In the genomic region with DNA sequence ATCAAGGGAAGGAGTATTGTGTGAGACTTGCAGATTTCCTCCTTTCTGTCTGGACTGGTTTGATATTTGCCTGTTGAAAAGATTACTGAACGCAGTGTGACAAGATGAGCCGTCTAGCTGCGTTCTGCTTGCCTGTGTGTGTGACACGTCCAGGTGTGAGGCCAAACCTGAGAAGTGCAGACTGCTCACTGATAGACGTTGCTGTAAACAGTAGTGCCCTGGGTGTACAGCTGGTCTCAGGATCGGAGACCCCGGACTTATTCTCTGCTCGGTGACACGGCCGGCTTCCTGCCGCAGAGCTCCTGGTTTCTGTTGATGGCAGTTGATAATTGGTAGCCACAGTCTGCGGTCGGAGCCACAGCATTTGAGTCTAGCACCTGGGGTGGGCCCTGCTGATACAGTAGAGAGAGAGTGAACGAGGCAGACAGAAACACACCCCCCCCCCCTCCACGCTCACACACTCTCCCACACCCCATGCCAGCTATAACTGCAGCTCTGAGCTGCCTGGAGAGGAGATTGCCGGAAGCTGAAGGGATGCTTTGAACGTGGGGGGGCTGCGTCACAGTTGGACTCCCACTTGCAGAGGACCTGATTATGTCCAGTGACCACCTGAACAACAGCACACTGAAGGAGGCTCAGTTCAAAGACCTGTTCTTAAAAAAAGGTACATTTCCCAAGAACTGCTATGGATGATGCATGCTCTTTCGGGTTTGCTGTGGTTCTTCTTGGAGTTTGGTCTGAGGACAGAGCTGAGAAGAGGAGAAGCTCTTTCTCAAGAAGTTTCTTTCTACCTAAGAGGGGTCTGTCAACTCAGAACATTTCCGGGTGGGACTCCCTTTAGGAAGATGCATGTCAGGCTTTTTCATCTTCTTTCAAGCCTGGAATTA, we compare ENCODE assay signal across 1 cellular context.
TF ChIP-seq lines count a peak whose summit lies in the region.

No MANE protein-coding gene starts in this region.

TF ChIP-seq in IMR-90, 13 proteins besides CTCF, POLR2A, EP300 and RAD21:
- no peak for TF ChIP-seq USF2 (IDR thresholded peaks at IDR 0.05; ENCODE audit: low read depth, low read length)
- TF ChIP-seq MAFK (IDR thresholded peaks at IDR 0.05; ENCODE audit: low read depth, low read length): no peak
- no peak for TF ChIP-seq RCOR1 (IDR thresholded peaks at IDR 0.05; ENCODE audit: insufficient replicate concordance, low read length)
- TF ChIP-seq MXI1 (IDR thresholded peaks at IDR 0.05; ENCODE audit: borderline replicate concordance, low read depth, low read length): no peak
- no peak for TF ChIP-seq NFE2L2 (IDR thresholded peaks at IDR 0.05; ENCODE audit: low read depth, low read length)
- no peak for TF ChIP-seq MAZ (IDR thresholded peaks at IDR 0.05; ENCODE audit: borderline replicate concordance, low read depth, low read length)
- no peak for TF ChIP-seq FOS (IDR thresholded peaks at IDR 0.05; ENCODE audit: low read depth, low read length)
- no peak for TF ChIP-seq CHD1 (IDR thresholded peaks at IDR 0.05; ENCODE audit: low read depth, low read length)
- no peak for TF ChIP-seq RFX5 (IDR thresholded peaks at IDR 0.05; ENCODE audit: low read depth, low read length)
- no peak for TF ChIP-seq CEBPB (IDR thresholded peaks at IDR 0.05; ENCODE audit: low read depth, low read length)
- TF ChIP-seq, protein P1, sequence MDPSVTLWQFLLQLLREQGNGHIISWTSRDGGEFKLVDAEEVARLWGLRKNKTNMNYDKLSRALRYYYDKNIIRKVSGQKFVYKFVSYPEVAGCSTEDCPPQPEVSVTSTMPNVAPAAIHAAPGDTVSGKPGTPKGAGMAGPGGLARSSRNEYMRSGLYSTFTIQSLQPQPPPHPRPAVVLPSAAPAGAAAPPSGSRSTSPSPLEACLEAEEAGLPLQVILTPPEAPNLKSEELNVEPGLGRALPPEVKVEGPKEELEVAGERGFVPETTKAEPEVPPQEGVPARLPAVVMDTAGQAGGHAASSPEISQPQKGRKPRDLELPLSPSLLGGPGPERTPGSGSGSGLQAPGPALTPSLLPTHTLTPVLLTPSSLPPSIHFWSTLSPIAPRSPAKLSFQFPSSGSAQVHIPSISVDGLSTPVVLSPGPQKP (IDR thresholded peaks at IDR 0.05; ENCODE audit: borderline replicate concordance, low read depth, low read length): no peak
- no peak for TF ChIP-seq SMC3 (IDR thresholded peaks at IDR 0.05; ENCODE audit: low read depth, low read length)
- no peak for TF ChIP-seq BHLHE40 (IDR thresholded peaks at IDR 0.05; ENCODE audit: low read depth, low read length)
